17 cellular contexts compared by ENCODE assay signal in genomic region chr22:37164535-37164887, GRCh38. TPM values are rescaled to one million over a fixed set of nuclear protein-coding genes. Genes with fewer than 3 reads are reported as not detected.
DNase-seq lines count a peak whose midpoint lies in the region; ATAC-seq and TF ChIP-seq lines count a peak whose summit lies in the region.
"Had no signal": no experiment of that assay in that cellular context is flagged by ENCODE, and none has a peak within 500 bp of the region (broad histone marks: within the 10 kb centered on the region; RNA-seq: fewer than 3 reads in every experiment).

No MANE protein-coding gene starts in this region.

- H3K4me2 ChIP-seq in BLaER1, result peak overlapping the region; percentile 32; the same call in 1 of the 2 replicates

- TF ChIP-seq CTCF in CD8-positive, alpha-beta T cell (IDR thresholded peaks at IDR 0.05), result no peak

- no peak overlapping the region for H3K27ac ChIP-seq in BLaER1
- no peak overlapping the region for H3K27ac ChIP-seq in CD8-positive, alpha-beta T cell (ENCODE audit: low read depth, low read length)
- H3K27ac ChIP-seq: ascending aorta had no signal

- H3K27me3 Mint-ChIP-seq in CD8-positive, alpha-beta T cell (ENCODE audit: low read depth), result no peaks in the 10 kb centered on the region
- H3K27me3 Mint-ChIP-seq in T-cell (no peaks in the 10 kb centered on the region), immature natural killer cell (ENCODE audit: low read depth in 3 of 3) (peaks cover 28 to 40% (median 36%) of the 10 kb centered on the region in 3 donors)

- H4K20me1 ChIP-seq in BLaER1, result no peaks in the 10 kb centered on the region

- H3K36me3 ChIP-seq in BLaER1, result no peaks in the 10 kb centered on the region
- no peaks in the 10 kb centered on the region for H3K36me3 ChIP-seq in CD8-positive, alpha-beta T cell (ENCODE audit: insufficient read depth, low read length)
- H3K36me3 ChIP-seq: ascending aorta, BE2C had no signal

- no peak for ATAC-seq in CD8-positive, alpha-beta T cell
- ATAC-seq in T-cell (replicated peaks in 1 of 4) (no peak), GM18867 (IDR thresholded peaks at IDR 0.05; ENCODE audit: unreplicated experiment) (no peak), GM21526 (IDR thresholded peaks at IDR 0.05; ENCODE audit: low FRiP score, unreplicated experiment) (no peak), GM21737 (IDR thresholded peaks at IDR 0.05; ENCODE audit: unreplicated experiment) (no peak)
- ATAC-seq: Panc1 had no signal

- no peaks in the 10 kb centered on the region for H3K27me3 ChIP-seq in BLaER1
- H3K27me3 ChIP-seq in CD8-positive, alpha-beta T cell (ENCODE audit: insufficient read depth, low read length), result no peaks in the 10 kb centered on the region
- H3K27me3 ChIP-seq: ascending aorta, BE2C had no signal

- no peak for DNase-seq in CD8-positive, alpha-beta T cell
- DNase-seq in T-cell, result no peak
- no peak for DNase-seq in immature natural killer cell
- DNase-seq: cortex of kidney, NCI-H1694, NCI-H524 treated with DMSO at 0.1 percent for 48 hours, nephron progenitor cell, substantia nigra had no signal

- no peaks in the 10 kb centered on the region for H3K36me3 Mint-ChIP-seq in CD8-positive, alpha-beta T cell
- H3K36me3 Mint-ChIP-seq in T-cell (no peaks in the 10 kb centered on the region), immature natural killer cell (no peaks in the 10 kb centered on the region)

- H3K4me3 Mint-ChIP-seq in CD8-positive, alpha-beta T cell, result peak overlapping the region; percentile 32
- H3K4me3 Mint-ChIP-seq in T-cell, result peak overlapping the region in 1 of 3 donors; percentile 50
- H3K4me3 Mint-ChIP-seq in immature natural killer cell, result peak overlapping the region; percentile 46 to 88 (median 81)
- H3K4me3 Mint-ChIP-seq: nephron progenitor cell had no signal

- peaks cover 66% of the 10 kb centered on the region for H3K4me1 ChIP-seq in BLaER1
- H3K4me1 ChIP-seq in CD8-positive, alpha-beta T cell (ENCODE audit: insufficient read depth, low read length), result peaks cover 82% of the 10 kb centered on the region

- no peak overlapping the region for H3K9ac ChIP-seq in BLaER1

- no peak overlapping the region for H3K4me3 ChIP-seq in BLaER1
- H3K4me3 ChIP-seq in CD8-positive, alpha-beta T cell (ENCODE audit: low read depth, low read length), result no peak overlapping the region
- H3K4me3 ChIP-seq: ascending aorta, lung had no signal

- peaks cover 22% of the 10 kb centered on the region for H3K9me3 ChIP-seq in BLaER1
- no peaks in the 10 kb centered on the region for H3K9me3 ChIP-seq in CD8-positive, alpha-beta T cell (ENCODE audit: low read length)
- H3K9me3 ChIP-seq: ascending aorta, BE2C had no signal

- peak overlapping the region; percentile 94 for H3K27ac Mint-ChIP-seq in CD8-positive, alpha-beta T cell
- H3K27ac Mint-ChIP-seq in T-cell (peak overlapping the region; percentile 93 to 97), immature natural killer cell (peak overlapping the region; percentile 93 to 99 (median 95))
- H3K27ac Mint-ChIP-seq: nephron progenitor cell had no signal

- POLR2A ChIA-PET in CD8-positive, alpha-beta T cell (lab: Charles Lee), result interaction anchor here (3.3 kb wide), 1 partner anchor 15 kb away, joined by 23 read pairs; the partner anchor contains the start of gene IL2RB
- POLR2A ChIA-PET in T-cell (lab: Charles Lee), result no interaction called here

- H3K9me3 Mint-ChIP-seq in CD8-positive, alpha-beta T cell, result no peaks in the 10 kb centered on the region
- no peaks in the 10 kb centered on the region for H3K9me3 Mint-ChIP-seq in T-cell
- peaks cover 0 to 3% (median 0%) of the 10 kb centered on the region in 6 donors for H3K9me3 Mint-ChIP-seq in immature natural killer cell

- intact Hi-C loops in CD8-positive, alpha-beta T cell (cut with DNase I, micrococcal nuclease), result loop anchor here in 1 of 2 experiments (5.0 kb wide), 1 partner anchor 42 kb away; no protein-coding TSS in a partner anchor

- CTCF ChIA-PET in CD8-positive, alpha-beta T cell (lab: Charles Lee), result interaction anchor here (1.8 to 9.3 kb wide), 8 partner anchors 13 to 96 kb away, joined by 7 to 86 read pairs (median 28); partner anchors contain the start of genes C1QTNF6 and IL2RB
- CTCF ChIA-PET in T-cell (lab: Charles Lee), result interaction anchor here in 1 of 2 donors (4.1 kb wide), 1 partner anchor 42 kb away, joined by 20 read pairs; no protein-coding TSS in a partner anchor

- H3K4me1 Mint-ChIP-seq in CD8-positive, alpha-beta T cell (ENCODE audit: low read depth), result peaks cover 84% of the 10 kb centered on the region
- peaks cover 69 to 90% (median 80%) of the 10 kb centered on the region in 3 donors for H3K4me1 Mint-ChIP-seq in T-cell
- H3K4me1 Mint-ChIP-seq in immature natural killer cell, result peaks cover 99 to 100% of the 10 kb centered on the region in 2 donors

RNA-seq across cellular contexts. Expression of gene IL2RB, which starts 14.8 kb away (rescaled TPM):
- total RNA-seq in CD8-positive, alpha-beta T cell, result 100 to 1,000 TPM; 121 to 129 TPM
- 100 to 1,000 TPM in 2 of 5 donors, 10 to 100 TPM in 3; 53.6 to 118 (median 98.1) TPM for total RNA-seq in T-cell
- polyA plus RNA-seq in immature natural killer cell, result 1,000 to 10,000 TPM in 1 of 3 donors, 100 to 1,000 TPM in 2; 863 to 2,762 (median 893) TPM

RNA-seq across cellular contexts. Expression of gene C1QTNF6, which starts 23.5 kb away (rescaled TPM):
- total RNA-seq in CD8-positive, alpha-beta T cell, result 10 to 100 TPM; 12.0 to 12.9 TPM
- 10 to 100 TPM in 4 of 5 donors, 1 to 10 TPM in 1; 9.0 to 26.4 (median 22.0) TPM for total RNA-seq in T-cell
- polyA plus RNA-seq in immature natural killer cell, result 1 to 10 TPM in 2 of 3 donors, not detected in 1; 1.5 to 1.8 TPM

RNA-seq across cellular contexts. Expression of gene SSTR3, which starts 47.8 kb away (rescaled TPM):
- 1 to 10 TPM; 2.6 to 3.1 TPM for total RNA-seq in CD8-positive, alpha-beta T cell
- 1 to 10 TPM; 4.6 to 8.7 (median 5.3) TPM for total RNA-seq in T-cell
- not detected for polyA plus RNA-seq in immature natural killer cell
- total RNA-seq: ascending aorta, glomerular endothelial cell had no signal

RNA-seq across cellular contexts. Expression of gene TMPRSS6, which starts 55.0 kb away (rescaled TPM):
- total RNA-seq in CD8-positive, alpha-beta T cell, result under 1 TPM; 0.27 to 0.58 TPM
- total RNA-seq in T-cell, result 1 to 10 TPM in 3 of 5 donors, under 1 TPM in 2; 0.40 to 1.3 (median 1.1) TPM
- polyA plus RNA-seq in immature natural killer cell, result under 1 TPM in 2 of 3 donors, not detected in 1; 0.28 to 0.52 TPM
- total RNA-seq: ascending aorta, glomerular endothelial cell had no signal
